Comparison of ENCODE assay signal across 9 cellular contexts in genomic region chr6:4020822-4021132, GRCh38. TPM values are rescaled to one million over a fixed set of nuclear protein-coding genes. Genes with fewer than 3 reads are reported as not detected.
DNase-seq lines count a peak whose midpoint lies in the region; ATAC-seq and TF ChIP-seq lines count a peak whose summit lies in the region.
"Had no signal": no experiment of that assay in that cellular context is flagged by ENCODE, and none has a peak within 500 bp of the region (broad histone marks: within the 10 kb centered on the region; RNA-seq: fewer than 3 reads in every experiment).

No MANE protein-coding gene starts in this region.

- peak overlapping the region; percentile 90 for H3K4me3 Mint-ChIP-seq in GM23338

- H3K36me3 ChIP-seq in GM23338 (ENCODE audit: insufficient read depth) (no peaks in the 10 kb centered on the region), spleen (no peaks in the 10 kb centered on the region)

- H3K9me2 ChIP-seq in GM23338 (ENCODE audit: insufficient read depth), result no peaks in the 10 kb centered on the region

- H3K4me3 ChIP-seq in GM23338 (peak overlapping the region; percentile 89), WI38 (ENCODE audit: low read depth, low read length) (peak overlapping the region; percentile 88), right cardiac atrium (ENCODE audit: low read length) (peak overlapping the region; percentile 51), spleen (peak overlapping the region; percentile 67 to 88 (median 80))

- H3K27ac Mint-ChIP-seq in GM23338, result peak overlapping the region; percentile 100

- peaks cover 4% of the 10 kb centered on the region for H3K27me3 Mint-ChIP-seq in GM23338 (ENCODE audit: insufficient read depth, low read depth, poor library complexity)

- no peaks in the 10 kb centered on the region for H3K9me3 Mint-ChIP-seq in GM23338

- no peak for TF ChIP-seq CTCF in GM23338 (conservative IDR thresholded peaks at IDR 0.05; ENCODE audit: low read depth in 2 of 2)
- TF ChIP-seq CTCF in WI38 (IDR thresholded peaks at IDR 0.05; ENCODE audit: low read depth, low read length), result no peak
- no peak for TF ChIP-seq CTCF in spleen (IDR thresholded peaks at IDR 0.05 in 8 of 11, conservative IDR thresholded peaks at IDR 0.05 in 3 of 11)

- no peak for TF ChIP-seq POLR2A in spleen (IDR thresholded peaks at IDR 0.05)

- peaks cover 5% of the 10 kb centered on the region; the same call in 1 of the 2 replicates for H3F3A ChIP-seq in GM23338 (replicated peaks; ENCODE audit: low read depth)

- peak; percentile 1; the same call in 2 of the 3 replicates for ATAC-seq in GM23338
- ATAC-seq in right cardiac atrium, result no peak
- no peak for ATAC-seq in GM18868 (IDR thresholded peaks at IDR 0.05; ENCODE audit: unreplicated experiment)

- H3K36me3 Mint-ChIP-seq in GM23338 (ENCODE audit: low read depth), result peaks cover 8% of the 10 kb centered on the region

- WGBS in right cardiac atrium, result 2% methylated on average over 12 of the region's 12 CpGs
- WGBS in spleen, 5 donors, result 1 to 4% (median 3%) methylated on average over 12 of the region's 12 CpGs

- intact Hi-C loops in right cardiac atrium (cut with DNase I) (no loop called here), spleen (cut with DNase I; ENCODE audit: low total_unique reads) (loop anchor here (10.0 kb wide), 1 partner anchor 114 kb away; the partner anchor contains the start of gene ECI2)

- H2AFZ ChIP-seq in GM23338, result peak overlapping the region; percentile 44; the same call in 1 of the 2 replicates

- peaks cover 66% of the 10 kb centered on the region for H3K79me2 ChIP-seq in GM23338 (replicated peaks; ENCODE audit: insufficient read depth)

- no peak for DNase-seq in GM23338 (ENCODE audit: low spot score)
- no peak for DNase-seq in right cardiac atrium
- no peak for DNase-seq in spleen
- no peak for DNase-seq in NCI-H2227 (lab: John Stamatoyannopoulos, UW; ENCODE audit: unreplicated experiment)
- no peak for DNase-seq in NCI-H1694 treated with DMSO at 0.1 percent for 48 hours (lab: John Stamatoyannopoulos, UW)
- DNase-seq in NCI-H187 treated with DMSO at 0.1 percent for 48 hours (lab: John Stamatoyannopoulos, UW), result no peak

- H3K27ac ChIP-seq in GM23338 (ENCODE audit: low read depth), result peak overlapping the region; percentile 95
- peak overlapping the region; percentile 91 for H3K27ac ChIP-seq in right cardiac atrium (ENCODE audit: low read length)
- H3K27ac ChIP-seq in spleen, result peak overlapping the region; percentile 90 to 98 (median 96)

- H3K9me3 ChIP-seq in right cardiac atrium (ENCODE audit: control insufficient read depth, low read length) (no peaks in the 10 kb centered on the region), spleen (no peaks in the 10 kb centered on the region)

- peaks cover 39% of the 10 kb centered on the region for H4K20me1 ChIP-seq in GM23338 (replicated peaks; ENCODE audit: insufficient read depth)

- H3K4me2 ChIP-seq in GM23338, result peak overlapping the region; percentile 90

- H3K27me3 ChIP-seq in GM23338 (ENCODE audit: insufficient read depth), result no peaks in the 10 kb centered on the region
- H3K27me3 ChIP-seq in right cardiac atrium (ENCODE audit: control insufficient read depth, insufficient read depth), result no peaks in the 10 kb centered on the region
- H3K27me3 ChIP-seq in spleen (replicated peaks in 1 of 7), result no peaks in the 10 kb centered on the region

- H3K4me1 Mint-ChIP-seq in GM23338, result peaks cover 44% of the 10 kb centered on the region

- H3K4me1 ChIP-seq in GM23338 (ENCODE audit: insufficient read depth) (peaks cover 43% of the 10 kb centered on the region), right cardiac atrium (ENCODE audit: control insufficient read depth, insufficient read depth, low read length) (no peaks in the 10 kb centered on the region), spleen (peaks cover 47 to 88% (median 82%) of the 10 kb centered on the region in 6 donors)

TF ChIP-seq in GM23338, 12 proteins besides CTCF, POLR2A, EP300 and RAD21 (continues in another document):
- TF ChIP-seq, protein P1, sequence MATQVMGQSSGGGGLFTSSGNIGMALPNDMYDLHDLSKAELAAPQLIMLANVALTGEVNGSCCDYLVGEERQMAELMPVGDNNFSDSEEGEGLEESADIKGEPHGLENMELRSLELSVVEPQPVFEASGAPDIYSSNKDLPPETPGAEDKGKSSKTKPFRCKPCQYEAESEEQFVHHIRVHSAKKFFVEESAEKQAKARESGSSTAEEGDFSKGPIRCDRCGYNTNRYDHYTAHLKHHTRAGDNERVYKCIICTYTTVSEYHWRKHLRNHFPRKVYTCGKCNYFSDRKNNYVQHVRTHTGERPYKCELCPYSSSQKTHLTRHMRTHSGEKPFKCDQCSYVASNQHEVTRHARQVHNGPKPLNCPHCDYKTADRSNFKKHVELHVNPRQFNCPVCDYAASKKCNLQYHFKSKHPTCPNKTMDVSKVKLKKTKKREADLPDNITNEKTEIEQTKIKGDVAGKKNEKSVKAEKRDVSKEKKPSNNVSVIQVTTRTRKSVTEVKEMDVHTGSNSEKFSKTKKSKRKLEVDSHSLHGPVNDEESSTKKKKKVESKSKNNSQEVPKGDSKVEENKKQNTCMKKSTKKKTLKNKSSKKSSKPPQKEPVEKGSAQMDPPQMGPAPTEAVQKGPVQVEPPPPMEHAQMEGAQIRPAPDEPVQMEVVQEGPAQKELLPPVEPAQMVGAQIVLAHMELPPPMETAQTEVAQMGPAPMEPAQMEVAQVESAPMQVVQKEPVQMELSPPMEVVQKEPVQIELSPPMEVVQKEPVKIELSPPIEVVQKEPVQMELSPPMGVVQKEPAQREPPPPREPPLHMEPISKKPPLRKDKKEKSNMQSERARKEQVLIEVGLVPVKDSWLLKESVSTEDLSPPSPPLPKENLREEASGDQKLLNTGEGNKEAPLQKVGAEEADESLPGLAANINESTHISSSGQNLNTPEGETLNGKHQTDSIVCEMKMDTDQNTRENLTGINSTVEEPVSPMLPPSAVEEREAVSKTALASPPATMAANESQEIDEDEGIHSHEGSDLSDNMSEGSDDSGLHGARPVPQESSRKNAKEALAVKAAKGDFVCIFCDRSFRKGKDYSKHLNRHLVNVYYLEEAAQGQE (IDR thresholded peaks at IDR 0.05; ENCODE audit: unreplicated experiment), result no peak
- TF ChIP-seq JUNB (IDR thresholded peaks at IDR 0.05; ENCODE audit: unreplicated experiment) (no peak), POLR2AphosphoS5 (IDR thresholded peaks at IDR 0.05; ENCODE audit: low read depth) (no peak), ZNF331 (CRISPR knock-in tag; IDR thresholded peaks at IDR 0.05; ENCODE audit: low read depth) (no peak), STAT1 (IDR thresholded peaks at IDR 0.05; ENCODE audit: unreplicated experiment) (no peak), NANOG (IDR thresholded peaks at IDR 0.05; ENCODE audit: borderline replicate concordance) (no peak), EZH2phosphoT487 (IDR thresholded peaks at IDR 0.05; ENCODE audit: unreplicated experiment) (no peak), ETS1 (IDR thresholded peaks at IDR 0.05) (no peak), CREB1 (CRISPR knock-in tag; IDR thresholded peaks at IDR 0.05; ENCODE audit: low read depth) (no peak), ZNF114 (CRISPR knock-in tag; IDR thresholded peaks at IDR 0.05) (no peak), EZH2 (IDR thresholded peaks at IDR 0.05; ENCODE audit: low read depth, unreplicated experiment) (no peak)

RNA-seq across cellular contexts. Expression of gene FAM217A, which starts 58.2 kb away (rescaled TPM):
- not detected in 2 replicates for total RNA-seq in GM23338 (2014; rRNA removed; shearing (Covaris generic))
- not detected in 2 replicates for polyA plus RNA-seq in GM23338 (2016; fragmentation: Nextera tagmentation; extraction: Ambion mirVana)
- not detected for total RNA-seq in right cardiac atrium
- not detected for polyA plus RNA-seq in right cardiac atrium
- not detected for total RNA-seq in spleen
- not detected for polyA plus RNA-seq in spleen
- total RNA-seq: LHCN-M2 had no signal
